Comparison of ENCODE assay signal across 2 cellular contexts in the genomic region with DNA sequence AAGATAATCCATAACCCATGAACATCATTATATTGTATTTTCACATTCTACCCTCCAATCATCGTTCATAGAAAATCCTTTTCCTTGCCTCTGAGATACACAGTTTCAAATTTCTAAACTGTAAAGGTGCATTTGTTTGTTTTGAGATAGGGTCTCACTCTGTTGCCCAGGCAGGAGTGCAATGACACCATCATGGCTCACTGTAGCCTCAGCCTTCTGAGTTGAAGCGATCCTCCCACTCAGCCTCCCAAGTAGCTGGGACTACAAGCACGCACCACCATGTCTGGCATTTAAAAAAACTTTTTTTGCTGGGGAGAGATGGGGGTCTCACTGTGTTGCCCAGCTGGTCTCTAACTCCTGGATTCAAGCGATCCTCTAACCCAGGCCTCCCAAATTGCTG.
TF ChIP-seq lines count a peak whose summit lies in the region.

No MANE protein-coding gene starts in this region.

TF ChIP-seq in WTC11, 78 proteins besides CTCF, POLR2A, EP300 and RAD21 (continued from another document):
- TF ChIP-seq, protein P1, sequence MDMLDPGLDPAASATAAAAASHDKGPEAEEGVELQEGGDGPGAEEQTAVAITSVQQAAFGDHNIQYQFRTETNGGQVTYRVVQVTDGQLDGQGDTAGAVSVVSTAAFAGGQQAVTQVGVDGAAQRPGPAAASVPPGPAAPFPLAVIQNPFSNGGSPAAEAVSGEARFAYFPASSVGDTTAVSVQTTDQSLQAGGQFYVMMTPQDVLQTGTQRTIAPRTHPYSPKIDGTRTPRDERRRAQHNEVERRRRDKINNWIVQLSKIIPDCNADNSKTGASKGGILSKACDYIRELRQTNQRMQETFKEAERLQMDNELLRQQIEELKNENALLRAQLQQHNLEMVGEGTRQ (CRISPR knock-in tag; IDR thresholded peaks at IDR 0.05) = no peak
- TF ChIP-seq MXD4 (CRISPR knock-in tag; IDR thresholded peaks at IDR 0.05; ENCODE audit: borderline replicate concordance) (no peak), CREB1 (CRISPR knock-in tag; IDR thresholded peaks at IDR 0.05) (no peak), TP53 (CRISPR knock-in tag; IDR thresholded peaks at IDR 0.05) (no peak), ZNF121 (CRISPR knock-in tag; IDR thresholded peaks at IDR 0.05) (peak; percentile 85)
TF ChIP-seq in WTC11: peak in this region for 1.

TF ChIP-seq in HepG2, 621 proteins besides CTCF, POLR2A, EP300 and RAD21 (continued from another document):
- TF ChIP-seq, protein P2, sequence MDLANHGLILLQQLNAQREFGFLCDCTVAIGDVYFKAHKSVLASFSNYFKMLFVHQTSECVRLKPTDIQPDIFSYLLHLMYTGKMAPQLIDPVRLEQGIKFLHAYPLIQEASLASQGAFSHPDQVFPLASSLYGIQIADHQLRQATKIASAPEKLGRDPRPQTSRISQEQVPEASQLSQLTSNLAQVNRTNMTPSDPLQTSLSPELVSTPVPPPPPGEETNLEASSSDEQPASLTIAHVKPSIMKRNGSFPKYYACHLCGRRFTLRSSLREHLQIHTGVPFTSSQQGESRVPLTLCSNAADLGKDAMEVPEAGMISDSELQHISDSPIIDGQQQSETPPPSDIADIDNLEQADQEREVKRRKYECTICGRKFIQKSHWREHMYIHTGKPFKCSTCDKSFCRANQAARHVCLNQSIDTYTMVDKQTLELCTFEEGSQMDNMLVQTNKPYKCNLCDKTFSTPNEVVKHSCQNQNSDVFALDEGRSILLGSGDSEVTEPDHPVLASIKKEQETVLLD (CRISPR knock-in tag; IDR thresholded peaks at IDR 0.05; ENCODE audit: low read depth) = no peak
- no peak for TF ChIP-seq ZNF225 (CRISPR knock-in tag; IDR thresholded peaks at IDR 0.05)
- no peak for TF ChIP-seq SALL1 (CRISPR knock-in tag; IDR thresholded peaks at IDR 0.05)
- TF ChIP-seq, protein P3, sequence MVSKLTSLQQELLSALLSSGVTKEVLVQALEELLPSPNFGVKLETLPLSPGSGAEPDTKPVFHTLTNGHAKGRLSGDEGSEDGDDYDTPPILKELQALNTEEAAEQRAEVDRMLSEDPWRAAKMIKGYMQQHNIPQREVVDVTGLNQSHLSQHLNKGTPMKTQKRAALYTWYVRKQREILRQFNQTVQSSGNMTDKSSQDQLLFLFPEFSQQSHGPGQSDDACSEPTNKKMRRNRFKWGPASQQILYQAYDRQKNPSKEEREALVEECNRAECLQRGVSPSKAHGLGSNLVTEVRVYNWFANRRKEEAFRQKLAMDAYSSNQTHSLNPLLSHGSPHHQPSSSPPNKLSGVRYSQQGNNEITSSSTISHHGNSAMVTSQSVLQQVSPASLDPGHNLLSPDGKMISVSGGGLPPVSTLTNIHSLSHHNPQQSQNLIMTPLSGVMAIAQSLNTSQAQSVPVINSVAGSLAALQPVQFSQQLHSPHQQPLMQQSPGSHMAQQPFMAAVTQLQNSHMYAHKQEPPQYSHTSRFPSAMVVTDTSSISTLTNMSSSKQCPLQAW (CRISPR knock-in tag; IDR thresholded peaks at IDR 0.05) = no peak
- 0 out of 2 replicates have a peak, but pooled peaks have one; percentile 16 for TF ChIP-seq ATF1 (CRISPR knock-in tag; IDR thresholded peaks at IDR 0.05)
TF ChIP-seq in HepG2: peak in this region for 2.
